In the genomic region with DNA sequence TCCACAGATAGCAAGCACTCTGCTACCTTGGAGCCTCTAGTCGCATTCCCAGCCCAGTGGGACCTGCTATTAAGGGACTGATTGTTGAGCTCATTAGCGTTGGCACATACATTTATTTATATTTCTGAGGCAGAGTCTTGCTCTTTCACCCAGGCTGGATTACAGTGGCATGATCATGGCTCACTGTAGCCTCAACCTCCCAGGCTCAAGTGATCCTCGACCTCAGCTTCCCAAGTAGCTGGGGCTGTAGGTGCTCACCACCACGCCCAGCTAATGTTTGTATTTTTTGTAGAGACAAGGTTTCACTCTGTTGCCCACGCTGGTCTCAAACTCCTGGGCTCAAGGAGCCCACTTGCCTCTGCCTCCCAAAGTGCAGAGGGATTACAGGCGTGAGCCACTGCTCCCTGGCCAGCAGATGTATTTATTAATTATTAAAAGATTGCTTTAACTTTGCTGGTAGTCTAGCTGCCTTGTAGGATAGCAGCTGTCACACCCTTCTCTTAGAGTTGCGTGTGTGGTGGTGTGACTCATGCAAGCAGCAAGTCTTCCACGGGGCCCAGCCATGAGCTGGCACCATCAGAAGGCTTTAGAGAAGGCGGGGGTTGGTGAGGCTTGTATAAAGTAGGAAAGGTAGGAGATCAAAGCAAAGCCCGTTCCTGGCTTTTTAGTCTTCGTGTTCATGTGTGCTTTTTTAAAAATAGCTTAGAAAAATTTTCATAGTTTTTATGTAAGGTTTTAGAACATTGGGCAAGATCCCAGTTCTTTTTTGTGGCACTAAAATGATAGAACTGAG, we compare ENCODE assay signal across 1 cellular context.
A peak's percentile ranks its signal among the peaks of the same experiment; 100 is the strongest.
TF ChIP-seq lines count a peak whose summit lies in the region.

No MANE protein-coding gene starts in this region.

TF ChIP-seq in HepG2, 621 proteins besides CTCF, POLR2A, EP300 and RAD21:
- TF ChIP-seq ZNF282 (IDR thresholded peaks at IDR 0.05; ENCODE audit: partially characterized antibody) (no peak), FOSL2 (CRISPR knock-in tag; IDR thresholded peaks at IDR 0.05) (peak; percentile 82), NRL (CRISPR knock-in tag; IDR thresholded peaks at IDR 0.05; ENCODE audit: borderline replicate concordance) (0 out of 2 replicates have a peak, but pooled peaks have one; percentile 22)
